11 cellular contexts compared by ENCODE assay signal in genomic region chr10:26528715-26529393, GRCh38.
DNase-seq lines count a peak whose midpoint lies in the region; ATAC-seq and TF ChIP-seq lines count a peak whose summit lies in the region.
"Had no signal": no experiment of that assay in that cellular context is flagged by ENCODE, and none has a peak within 500 bp of the region (broad histone marks: within the 10 kb centered on the region; RNA-seq: fewer than 3 reads in every experiment).

No MANE protein-coding gene starts in this region.

- H3K4me3 Mint-ChIP-seq in activated B cell treated with CpG ODN at 0.5 μM for 24 hours: peak overlapping the region; percentile 24
- H3K4me3 Mint-ChIP-seq in activated CD4-positive, alpha-beta T cell treated with anti-CD3 and anti-CD28 coated beads, Interleukin-2, amount 10 ng/mL, durations not matched to agents 24 days and 14 days: no peak overlapping the region

- peak; percentile 52 for DNase-seq in GM12865 (ENCODE audit: low read depth)
- no peak for DNase-seq in activated B cell treated with CpG ODN at 0.5 μM for 24 hours
- DNase-seq in stimulated activated naive CD8-positive, alpha-beta T cell treated with anti-CD3 and anti-CD28 coated beads, Interleukin-15, Interleukin-2, amounts not matched to agents 100 U/mL and 50 U/mL, for 24 hours: no peak
- no peak for DNase-seq in SIG-M5 (lab: John Stamatoyannopoulos, UW)
- no peak for DNase-seq in activated CD4-positive, alpha-beta T cell treated with anti-CD3 and anti-CD28 coated beads, Interleukin-2, amount 10 ng/mL, durations not matched to agents 24 days and 14 days
- DNase-seq: NCI-H1092, NCI-H748 treated with DMSO at 0.1 percent for 48 hours, small intestine had no signal

- H3K27ac Mint-ChIP-seq in activated B cell treated with CpG ODN at 0.5 μM for 24 hours: peak overlapping the region; percentile 77
- H3K27ac Mint-ChIP-seq in activated CD4-positive, alpha-beta T cell treated with anti-CD3 and anti-CD28 coated beads, Interleukin-2, amount 10 ng/mL, durations not matched to agents 24 days and 14 days: no peak overlapping the region

- TF ChIP-seq CTCF in GM12865 (IDR thresholded peaks at IDR 0.05; ENCODE audit: insufficient read depth, low read depth, low read length, missing control alignments): no peak
- TF ChIP-seq CTCF in activated B cell treated with CpG ODN at 0.5 μM for 24 hours (IDR thresholded peaks at IDR 0.05): no peak

- H3K4me1 Mint-ChIP-seq in activated B cell treated with CpG ODN at 0.5 μM for 24 hours: peaks cover 24% of the 10 kb centered on the region
- peaks cover 10% of the 10 kb centered on the region for H3K4me1 Mint-ChIP-seq in activated CD4-positive, alpha-beta T cell treated with anti-CD3 and anti-CD28 coated beads, Interleukin-2, amount 10 ng/mL, durations not matched to agents 24 days and 14 days

- intact Hi-C loops in activated B cell treated with CpG ODN at 0.5 μM for 24 hours (cut with micrococcal nuclease): no loop called here
- intact Hi-C loops in activated CD4-positive, alpha-beta T cell treated with anti-CD3 and anti-CD28 coated beads, Interleukin-2, amount 10 ng/mL, durations not matched to agents 24 days and 14 days (cut with micrococcal nuclease): no loop called here

- H3K4me3 ChIP-seq in GM12865 (ENCODE audit: low read depth, low read length): no peak overlapping the region

- CTCF ChIA-PET in activated B cell treated with CpG ODN at 0.5 μM for 24 hours (lab: Charles Lee): interaction anchor here (0.7 kb wide), 1 partner anchor 28 kb away, joined by 3 read pairs; no protein-coding TSS in a partner anchor

- POLR2A ChIA-PET in activated B cell treated with CpG ODN at 0.5 μM for 24 hours (lab: Charles Lee): no interaction called here

- peak; percentile 90 for ATAC-seq in GM19351 (IDR thresholded peaks at IDR 0.05; ENCODE audit: unreplicated experiment)
- ATAC-seq in HG02852 (IDR thresholded peaks at IDR 0.05; ENCODE audit: unreplicated experiment): peak; percentile 92
- ATAC-seq in activated B cell treated with CpG ODN at 0.5 μM for 24 hours (ENCODE audit: low read depth): peak; percentile 45
- no peak for ATAC-seq in stimulated activated naive CD8-positive, alpha-beta T cell treated with anti-CD3 and anti-CD28 coated beads, Interleukin-15, Interleukin-2, amounts not matched to agents 100 U/mL and 50 U/mL, for 24 hours
- no peak for ATAC-seq in HG03354 (IDR thresholded peaks at IDR 0.05; ENCODE audit: poor library complexity, severe bottlenecking, unreplicated experiment)

- H3K36me3 Mint-ChIP-seq in activated B cell treated with CpG ODN at 0.5 μM for 24 hours (ENCODE audit: low read depth): peaks cover 79% of the 10 kb centered on the region
- peaks cover 46% of the 10 kb centered on the region for H3K36me3 Mint-ChIP-seq in activated CD4-positive, alpha-beta T cell treated with anti-CD3 and anti-CD28 coated beads, Interleukin-2, amount 10 ng/mL, durations not matched to agents 24 days and 14 days (ENCODE audit: low read depth)

- H3K27me3 Mint-ChIP-seq in activated B cell treated with CpG ODN at 0.5 μM for 24 hours: no peaks in the 10 kb centered on the region
- H3K27me3 Mint-ChIP-seq in activated CD4-positive, alpha-beta T cell treated with anti-CD3 and anti-CD28 coated beads, Interleukin-2, amount 10 ng/mL, durations not matched to agents 24 days and 14 days: no peaks in the 10 kb centered on the region

- no peaks in the 10 kb centered on the region for H3K9me3 Mint-ChIP-seq in activated B cell treated with CpG ODN at 0.5 μM for 24 hours
- no peaks in the 10 kb centered on the region for H3K9me3 Mint-ChIP-seq in activated CD4-positive, alpha-beta T cell treated with anti-CD3 and anti-CD28 coated beads, Interleukin-2, amount 10 ng/mL, durations not matched to agents 24 days and 14 days

Comparison
In these comparisons a context has a peak if more than half of its experiments do, and no peak if none do; other contexts are left out.
1. ATAC-seq: peak in GM19351 (single experiment), HG02852 (single experiment) and activated B cell treated with CpG ODN at 0.5 μM for 24 hours (single experiment); none in stimulated activated naive CD8-positive, alpha-beta T cell treated with anti-CD3 and anti-CD28 coated beads, Interleukin-15, Interleukin-2, amounts not matched to agents 100 U/mL and 50 U/mL, for 24 hours (single experiment) and HG03354 (single experiment).